1 cellular context compared by ENCODE assay signal in genomic region chr3:172579753-172580152, GRCh38. TPM values are rescaled to one million over a fixed set of nuclear protein-coding genes. Genes with fewer than 3 reads are reported as not detected.
"Had no signal": no experiment of that assay in that cellular context is flagged by ENCODE, and none has a peak within 500 bp of the region (broad histone marks: within the 10 kb centered on the region; RNA-seq: fewer than 3 reads in every experiment).

No MANE protein-coding gene starts in this region.

RNA-seq across cellular contexts. Expression of gene TNFSF10, which starts 56.5 kb away (rescaled TPM):
- total RNA-seq: myocyte had no signal
